Comparison of ENCODE assay signal across 8 cellular contexts in genomic region chr6:160348552-160349441, GRCh38. TPM values are rescaled to one million over a fixed set of nuclear protein-coding genes. Genes with fewer than 3 reads are reported as not detected.
DNase-seq lines count a peak whose midpoint lies in the region; ATAC-seq and TF ChIP-seq lines count a peak whose summit lies in the region.

No MANE protein-coding gene starts in this region.

- H3K27ac ChIP-seq in aorta (ENCODE audit: low read depth in 1 of 2, low read length in 2 of 2) = peak overlapping the region; percentile 84 to 86

- no peaks in the 10 kb centered on the region for H3K36me3 Mint-ChIP-seq in mesothelial cell of epicardium

- H3K27me3 Mint-ChIP-seq in mesothelial cell of epicardium (ENCODE audit: low read depth) = peaks cover 81% of the 10 kb centered on the region

- TF ChIP-seq CTCF in mesothelial cell of epicardium (IDR thresholded peaks at IDR 0.05; ENCODE audit: unreplicated experiment) = no peak

- H3K27me3 ChIP-seq in endocrine pancreas (ENCODE audit: control insufficient read depth, insufficient read depth, low read length) = peaks cover 2% of the 10 kb centered on the region
- H3K27me3 ChIP-seq in aorta (ENCODE audit: control insufficient read depth in 1 of 2, insufficient read depth in 2 of 2, low read length in 1 of 2) = no peaks in the 10 kb centered on the region

- no peaks in the 10 kb centered on the region for H3K4me1 ChIP-seq in endocrine pancreas (ENCODE audit: control insufficient read depth, insufficient read depth, low read length)
- peaks cover 0 to 9% of the 10 kb centered on the region in 2 donors for H3K4me1 ChIP-seq in aorta (ENCODE audit: control insufficient read depth in 1 of 2, insufficient read depth in 2 of 2, low read length in 2 of 2)

- H3K9me3 ChIP-seq in endocrine pancreas (ENCODE audit: control insufficient read depth, low read length) (no peaks in the 10 kb centered on the region), aorta (ENCODE audit: control insufficient read depth, low read length) (no peaks in the 10 kb centered on the region)

- H3K4me3 Mint-ChIP-seq in mesothelial cell of epicardium = peak overlapping the region; percentile 61

- H3K27ac Mint-ChIP-seq in mesothelial cell of epicardium = no peak overlapping the region

- 1% methylated on average over 82 of the region's 82 CpGs for WGBS in aorta, 2 donors

- no peak overlapping the region for H3K9ac ChIP-seq in endocrine pancreas (ENCODE audit: control insufficient read depth, insufficient read depth, low read length)

- peaks cover 5% of the 10 kb centered on the region for H3K4me1 Mint-ChIP-seq in mesothelial cell of epicardium

- ATAC-seq in aorta (ENCODE audit: low FRiP score) (peak; percentile 64), GM21447 (IDR thresholded peaks at IDR 0.05; ENCODE audit: unreplicated experiment) (no peak), HG02571 (IDR thresholded peaks at IDR 0.05; ENCODE audit: unreplicated experiment) (no peak)

- DNase-seq in stimulated activated CD4-positive, alpha-beta T cell treated with anti-CD3 and anti-CD28 coated beads, Interleukin-15, amount 100 ng/mL, for 24 hours = peak; percentile 51
- no peak for DNase-seq in stimulated activated CD4-positive, alpha-beta T cell treated with anti-CD3 and anti-CD28 coated beads, Interleukin-4, amount 100 ng/mL, for 4 hours
- DNase-seq in mesothelial cell of epicardium (ENCODE audit: low spot score in 2 of 2, unreplicated experiment in 2 of 2) = peak; percentile 31 to 61
- no peak for DNase-seq in aorta
- DNase-seq in NCI-H128 (lab: John Stamatoyannopoulos, UW; ENCODE audit: unreplicated experiment) = no peak

- H3K36me3 ChIP-seq in endocrine pancreas (ENCODE audit: control insufficient read depth, insufficient read depth, low read length) (no peaks in the 10 kb centered on the region), aorta (ENCODE audit: control insufficient read depth in 1 of 2, insufficient read depth in 2 of 2, low read length in 1 of 2) (no peaks in the 10 kb centered on the region)

- no peaks in the 10 kb centered on the region for H3K9me3 Mint-ChIP-seq in mesothelial cell of epicardium

- intact Hi-C loops in aorta (cut with DNase I) = loop anchor here in 1 of 2 donors (2.0 kb wide), 1 partner anchor 210 kb away; no protein-coding TSS in a partner anchor

- peak overlapping the region; percentile 14 for H3K4me3 ChIP-seq in endocrine pancreas (ENCODE audit: control insufficient read depth, insufficient read depth, low read length)
- peak overlapping the region; percentile 59 to 85 for H3K4me3 ChIP-seq in aorta (ENCODE audit: low read length in 2 of 2)

RNA-seq across cellular contexts. Expression of gene SLC22A3, which starts 0.6 kb away (rescaled TPM):
- 1.2 to 1.3 TPM (median 1.2 TPM) in 3 replicates for total RNA-seq in mesothelial cell of epicardium
- total RNA-seq in aorta = 10 to 100 TPM; 48.4 to 61.0 TPM
- 10 to 100 TPM; 28.1 to 33.2 TPM for polyA plus RNA-seq in aorta

Comparison
In these comparisons a context has a peak if more than half of its experiments do, and no peak if none do; other contexts are left out.
1. DNase-seq: peak in stimulated activated CD4-positive, alpha-beta T cell treated with anti-CD3 and anti-CD28 coated beads, Interleukin-15, amount 100 ng/mL, for 24 hours (single experiment) and mesothelial cell of epicardium (2 of 2); none in stimulated activated CD4-positive, alpha-beta T cell treated with anti-CD3 and anti-CD28 coated beads, Interleukin-4, amount 100 ng/mL, for 4 hours (0 of 2), aorta (0 of 2) and NCI-H128 (single experiment).
2. RNA of gene SLC22A3, which starts 0.6 kb away (total RNA-seq): 48.4 to 61.0 TPM in aorta; 1.2 to 1.3 TPM in mesothelial cell of epicardium; every median in the first group is over 10 times any median in the second.